ENCODE assay signal across 1 cellular context in the genomic region with DNA sequence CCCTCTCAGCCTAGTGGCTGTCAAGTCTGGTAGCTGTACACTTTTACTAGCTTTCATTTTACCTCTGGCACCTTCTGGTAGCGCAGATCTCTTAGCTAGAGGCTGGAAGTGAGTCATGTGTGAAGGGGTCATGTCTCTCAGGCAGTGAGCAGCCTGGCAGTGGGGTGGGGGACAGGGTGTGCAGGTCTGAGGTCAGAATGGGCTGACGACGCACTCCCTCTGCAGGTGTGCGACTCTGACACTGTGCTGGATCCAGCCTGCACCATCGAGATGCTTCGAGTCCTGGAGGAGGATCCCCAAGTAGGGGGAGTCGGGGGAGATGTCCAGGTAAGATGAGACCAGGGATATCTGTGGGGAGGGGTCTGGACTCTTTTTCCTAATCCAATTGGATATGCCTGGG.
TF ChIP-seq lines count a peak whose summit lies in the region.

No MANE protein-coding gene starts in this region.

TF ChIP-seq in HepG2, 621 proteins besides CTCF, POLR2A, EP300 and RAD21:
- TF ChIP-seq ARID2 (CRISPR knock-in tag; IDR thresholded peaks at IDR 0.05; ENCODE audit: borderline replicate concordance) (no peak), ZNF678 (CRISPR knock-in tag; IDR thresholded peaks at IDR 0.05) (no peak), CEBPB (IDR thresholded peaks at IDR 0.05; ENCODE audit: borderline replicate concordance, low read depth, low read length) (no peak), HNF4G (IDR thresholded peaks at IDR 0.05; ENCODE audit: borderline replicate concordance, low read depth, low read length) (no peak), HNF4G (CRISPR knock-in tag; IDR thresholded peaks at IDR 0.05; ENCODE audit: borderline replicate concordance, low read depth) (no peak), ZNF230 (CRISPR knock-in tag; IDR thresholded peaks at IDR 0.05) (no peak), MEIS1 (CRISPR knock-in tag; IDR thresholded peaks at IDR 0.05; ENCODE audit: borderline replicate concordance) (no peak), ZNF292 (CRISPR knock-in tag; IDR thresholded peaks at IDR 0.05; ENCODE audit: borderline replicate concordance, low read depth) (no peak), ZNF367 (CRISPR knock-in tag; IDR thresholded peaks at IDR 0.05; ENCODE audit: borderline replicate concordance) (no peak), ZNF776 (CRISPR knock-in tag; IDR thresholded peaks at IDR 0.05) (no peak), TOE1 (CRISPR knock-in tag; IDR thresholded peaks at IDR 0.05) (no peak), ZNF225 (CRISPR knock-in tag; IDR thresholded peaks at IDR 0.05) (no peak), ZNF335 (CRISPR knock-in tag; IDR thresholded peaks at IDR 0.05) (no peak), ESRRA (CRISPR knock-in tag; IDR thresholded peaks at IDR 0.05; ENCODE audit: low read depth) (no peak)
- TF ChIP-seq, protein P1, sequence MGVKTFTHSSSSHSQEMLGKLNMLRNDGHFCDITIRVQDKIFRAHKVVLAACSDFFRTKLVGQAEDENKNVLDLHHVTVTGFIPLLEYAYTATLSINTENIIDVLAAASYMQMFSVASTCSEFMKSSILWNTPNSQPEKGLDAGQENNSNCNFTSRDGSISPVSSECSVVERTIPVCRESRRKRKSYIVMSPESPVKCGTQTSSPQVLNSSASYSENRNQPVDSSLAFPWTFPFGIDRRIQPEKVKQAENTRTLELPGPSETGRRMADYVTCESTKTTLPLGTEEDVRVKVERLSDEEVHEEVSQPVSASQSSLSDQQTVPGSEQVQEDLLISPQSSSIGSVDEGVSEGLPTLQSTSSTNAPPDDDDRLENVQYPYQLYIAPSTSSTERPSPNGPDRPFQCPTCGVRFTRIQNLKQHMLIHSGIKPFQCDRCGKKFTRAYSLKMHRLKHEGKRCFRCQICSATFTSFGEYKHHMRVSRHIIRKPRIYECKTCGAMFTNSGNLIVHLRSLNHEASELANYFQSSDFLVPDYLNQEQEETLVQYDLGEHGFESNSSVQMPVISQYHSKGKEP (CRISPR knock-in tag; IDR thresholded peaks at IDR 0.05), result no peak
- TF ChIP-seq, protein P2, sequence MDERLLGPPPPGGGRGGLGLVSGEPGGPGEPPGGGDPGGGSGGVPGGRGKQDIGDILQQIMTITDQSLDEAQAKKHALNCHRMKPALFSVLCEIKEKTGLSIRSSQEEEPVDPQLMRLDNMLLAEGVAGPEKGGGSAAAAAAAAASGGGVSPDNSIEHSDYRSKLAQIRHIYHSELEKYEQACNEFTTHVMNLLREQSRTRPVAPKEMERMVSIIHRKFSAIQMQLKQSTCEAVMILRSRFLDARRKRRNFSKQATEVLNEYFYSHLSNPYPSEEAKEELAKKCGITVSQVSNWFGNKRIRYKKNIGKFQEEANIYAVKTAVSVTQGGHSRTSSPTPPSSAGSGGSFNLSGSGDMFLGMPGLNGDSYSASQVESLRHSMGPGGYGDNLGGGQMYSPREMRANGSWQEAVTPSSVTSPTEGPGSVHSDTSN (CRISPR knock-in tag; IDR thresholded peaks at IDR 0.05), result no peak
